14 cellular contexts compared by ENCODE assay signal in the genomic region with DNA sequence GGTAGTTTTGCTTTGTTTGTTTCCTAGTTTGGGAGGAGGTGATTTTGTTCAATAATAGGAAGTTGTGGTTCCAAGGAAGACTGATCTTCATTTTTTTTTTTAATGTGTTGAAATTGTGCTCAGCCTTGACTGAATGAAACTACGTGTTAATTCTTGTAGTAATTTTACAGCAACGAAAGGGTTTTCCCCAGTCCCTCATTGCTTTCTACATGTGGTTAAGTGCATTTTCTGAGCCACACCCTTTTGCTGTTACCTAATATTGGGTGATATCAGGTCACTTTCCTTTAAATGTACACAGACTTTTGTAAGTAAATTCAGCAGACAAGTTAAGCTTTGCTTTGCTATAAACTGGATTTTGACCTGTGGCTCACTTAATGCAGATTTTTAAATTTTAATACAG.
DNase-seq lines count a peak whose midpoint lies in the region; ATAC-seq and TF ChIP-seq lines count a peak whose summit lies in the region.
"Had no signal": no experiment of that assay in that cellular context is flagged by ENCODE, and none has a peak within 500 bp of the region (broad histone marks: within the 10 kb centered on the region; RNA-seq: fewer than 3 reads in every experiment).

No MANE protein-coding gene starts in this region.

- 75% methylated on average over 2 of the region's 2 CpGs for WGBS in body of pancreas, 2 donors

- H3K4me1 ChIP-seq in left lung (no peaks in the 10 kb centered on the region), body of pancreas (no peaks in the 10 kb centered on the region), tibial artery (no peaks in the 10 kb centered on the region)
- H3K4me1 ChIP-seq: gastrocnemius medialis, lower lobe of right lung, thyroid gland had no signal

- no peak overlapping the region for H3K4me3 ChIP-seq in left lung
- H3K4me3 ChIP-seq in body of pancreas = no peak overlapping the region
- H3K4me3 ChIP-seq in tibial artery = no peak overlapping the region
- H3K4me3 ChIP-seq: gastrocnemius medialis, lower lobe of right lung, thyroid gland had no signal

- H3K9me3 ChIP-seq in left lung (peaks cover 0 to under 1% of the 10 kb centered on the region in 2 donors), body of pancreas (no peaks in the 10 kb centered on the region), tibial artery (peaks cover 0 to 13% (median 0%) of the 10 kb centered on the region in 3 donors)
- H3K9me3 ChIP-seq: gastrocnemius medialis, lower lobe of right lung, thyroid gland had no signal

- no peak overlapping the region for H3K27ac ChIP-seq in left lung
- H3K27ac ChIP-seq in body of pancreas = no peak overlapping the region
- no peak overlapping the region for H3K27ac ChIP-seq in tibial artery
- H3K27ac ChIP-seq: gastrocnemius medialis, lower lobe of right lung, thyroid gland had no signal

- no peak for TF ChIP-seq POLR2A in body of pancreas (IDR thresholded peaks at IDR 0.05)

- TF ChIP-seq CTCF in left lung (IDR thresholded peaks at IDR 0.05) = no peak
- no peak for TF ChIP-seq CTCF in body of pancreas (IDR thresholded peaks at IDR 0.05)
- TF ChIP-seq CTCF in tibial artery (IDR thresholded peaks at IDR 0.05) = no peak

- in situ Hi-C loops in KBM-7 (cut with MboI; ENCODE audit: low pct_unique_long_range_greater_than_20kb, low sequenced_read_pairs) = no loop called here

- intact Hi-C loops in left lung (cut with DNase I) (no loop called here), body of pancreas (cut with DNase I) (no loop called here), tibial artery (cut with DNase I; ENCODE audit: low total_unique reads) (no loop called here), left colon (cut with DNase I, micrococcal nuclease) (no loop called here)

- H3K27me3 ChIP-seq in left lung (no peaks in the 10 kb centered on the region), body of pancreas (no peaks in the 10 kb centered on the region), tibial artery (no peaks in the 10 kb centered on the region)
- H3K27me3 ChIP-seq: gastrocnemius medialis, thyroid gland had no signal

- H3K36me3 ChIP-seq in left lung = peaks cover 0 to 5% of the 10 kb centered on the region in 2 donors
- H3K36me3 ChIP-seq in body of pancreas (replicated peaks in 1 of 2; ENCODE audit: insufficient read depth in 1 of 2, low read depth in 2 of 2) = no peaks in the 10 kb centered on the region
- peaks cover 7 to 23% (median 17%) of the 10 kb centered on the region in 3 donors for H3K36me3 ChIP-seq in tibial artery
- H3K36me3 ChIP-seq: gastrocnemius medialis, lower lobe of right lung, thyroid gland had no signal

- DNase-seq in KBM-7 (peak; percentile 24), left lung (no peak), body of pancreas (no peak), tibial artery (no peak), left colon (no peak), kidney glomerular epithelial cell (lab: John Stamatoyannopoulos, UW) (no peak)
- DNase-seq: gastrocnemius medialis, lower lobe of right lung, NCI-H187 treated with DMSO at 0.1 percent for 48 hours, PC-3, thyroid gland had no signal

- peak; percentile 65 for ATAC-seq in GM18861 (IDR thresholded peaks at IDR 0.05; ENCODE audit: unreplicated experiment)
- peak; percentile 71 for ATAC-seq in HG02759 (IDR thresholded peaks at IDR 0.05; ENCODE audit: unreplicated experiment)
- peak; percentile 44 for ATAC-seq in left lung
- no peak for ATAC-seq in body of pancreas
- ATAC-seq in left colon = no peak
- ATAC-seq: activated T-helper 17 cell treated with anti-CD3 and anti-CD28 coated beads, Interleukin-2, amount 50 U/mL, for 72 hours; gastrocnemius medialis; PC-3 had no signal

Comparison
In these comparisons a context has a peak if more than half of its experiments do, and no peak if none do; other contexts are left out.
1. ATAC-seq: peak in GM18861 (single experiment), HG02759 (single experiment) and left lung (single experiment); none in body of pancreas (single experiment) and left colon (single experiment).